Comparison of ENCODE assay signal across 8 cellular contexts in the genomic region with DNA sequence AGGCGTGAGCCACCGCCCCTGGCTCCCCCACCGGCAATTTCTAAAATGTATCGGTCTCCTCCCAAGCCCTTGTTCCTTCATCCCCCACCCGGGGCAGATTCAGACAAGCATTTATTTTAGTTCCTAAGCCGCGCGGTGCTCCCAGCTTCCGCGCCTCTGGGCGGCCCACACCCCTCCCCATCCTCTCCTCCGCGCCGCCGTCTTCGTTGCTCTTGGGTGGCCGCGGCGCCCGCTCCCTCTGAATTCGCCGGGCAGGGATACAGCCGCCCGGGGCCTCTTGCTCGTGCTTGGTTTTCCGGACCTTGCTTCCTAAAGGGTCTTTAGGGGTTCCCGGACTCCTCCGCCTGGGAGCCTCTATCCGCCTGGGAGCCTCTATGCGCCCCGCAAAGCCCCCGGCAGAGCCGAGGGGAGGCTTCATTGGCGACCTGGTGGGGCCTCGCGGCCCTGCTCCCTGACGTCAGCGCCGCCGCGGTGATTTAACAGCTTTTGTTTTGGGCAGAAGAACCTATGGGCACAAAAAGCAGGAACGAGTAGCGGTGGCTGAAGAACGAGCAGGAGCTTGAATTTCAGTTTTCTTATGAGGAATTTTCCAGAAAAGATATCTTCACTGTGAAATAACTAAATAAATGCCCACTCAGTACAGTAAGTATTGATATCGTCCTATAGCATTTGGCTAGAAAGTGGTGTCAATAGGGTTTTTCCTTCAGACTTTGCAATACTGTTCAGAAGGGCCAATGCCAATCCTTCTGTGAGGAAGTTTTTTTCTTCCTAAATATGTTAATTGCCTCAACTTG. TPM values are rescaled to one million over a fixed set of nuclear protein-coding genes. Genes with fewer than 3 reads are reported as not detected.
A peak's percentile ranks its signal among the peaks of the same experiment; 100 is the strongest.
DNase-seq lines count a peak whose midpoint lies in the region; ATAC-seq and TF ChIP-seq lines count a peak whose summit lies in the region.

No MANE protein-coding gene starts in this region.

- DNase-seq in 8988T (peak; percentile 17), NCI-H2107 treated with DMSO at 0.1 percent for 48 hours (lab: John Stamatoyannopoulos, UW; ENCODE audit: unreplicated experiment) (peak; percentile 68), activated B cell treated with CpG ODN at 0.5 μM for 24 hours (peak; percentile 72), caudate nucleus (lab: John Stamatoyannopoulos, UW) (peak in 57 of 61 donors; percentile 3 to 77 (median 43)), iris pigment epithelial cell (ENCODE audit: low read depth) (peak; percentile 77)
- DNase-seq in stimulated activated CD4-positive, alpha-beta T cell treated with anti-CD3 and anti-CD28 coated beads, Interleukin-12 subunit alpha, Interleukin-12 subunit beta, amount 100 ng/mL, for 24 hours (ENCODE audit: low read depth in 2 of 2) = peak; percentile 57 to 71

- POLR2A ChIA-PET in activated B cell treated with CpG ODN at 0.5 μM for 24 hours (lab: Charles Lee) = interaction anchor here (0.6 to 2.7 kb wide), 6 partner anchors 9 to 302 kb away, joined by 3 to 25 read pairs (median 3); a partner anchor contains a TSS

- H3K4me3 Mint-ChIP-seq in activated B cell treated with CpG ODN at 0.5 μM for 24 hours = peak overlapping the region; percentile 94

- H3K9me3 Mint-ChIP-seq in activated B cell treated with CpG ODN at 0.5 μM for 24 hours = no peaks in the 10 kb centered on the region

- intact Hi-C loops in activated B cell treated with CpG ODN at 0.5 μM for 24 hours (cut with micrococcal nuclease) = loop anchor here (1.0 kb wide), 5 partner anchors 16 to 301 kb away; a partner anchor contains a TSS

- H3K27ac ChIP-seq in caudate nucleus (ENCODE audit: low read depth, low read length) = peak overlapping the region; percentile 72

- peaks cover 8% of the 10 kb centered on the region for H3K36me3 Mint-ChIP-seq in activated B cell treated with CpG ODN at 0.5 μM for 24 hours (ENCODE audit: low read depth)

- peak; percentile 54 for ATAC-seq in GM18520 (IDR thresholded peaks at IDR 0.05; ENCODE audit: unreplicated experiment)
- peak; percentile 34 for ATAC-seq in HG03060 (IDR thresholded peaks at IDR 0.05; ENCODE audit: low read depth, unreplicated experiment)
- peak; percentile 84 for ATAC-seq in activated B cell treated with CpG ODN at 0.5 μM for 24 hours (ENCODE audit: low read depth)

- peaks cover 20% of the 10 kb centered on the region for H3K4me1 Mint-ChIP-seq in activated B cell treated with CpG ODN at 0.5 μM for 24 hours

- CTCF ChIA-PET in activated B cell treated with CpG ODN at 0.5 μM for 24 hours (lab: Charles Lee) = interaction anchor here (0.6 to 4.2 kb wide), 10 partner anchors 8 to 302 kb away, joined by 3 to 57 read pairs (median 6); a partner anchor contains a TSS

- TF ChIP-seq CTCF in activated B cell treated with CpG ODN at 0.5 μM for 24 hours (IDR thresholded peaks at IDR 0.05) = no peak

- peak overlapping the region; percentile 89 for H3K27ac Mint-ChIP-seq in activated B cell treated with CpG ODN at 0.5 μM for 24 hours

- no peaks in the 10 kb centered on the region for H3K27me3 Mint-ChIP-seq in activated B cell treated with CpG ODN at 0.5 μM for 24 hours

RNA-seq across cellular contexts. Expression of a gene that starts 37.3 kb away (rescaled TPM):
- total RNA-seq in activated B cell treated with CpG ODN at 0.5 μM for 24 hours = 49.6 and 61.3 TPM in 2 replicates

RNA-seq across cellular contexts. Expression of a gene that starts 37.5 kb away (rescaled TPM):
- 2.0 and 3.1 TPM in 2 replicates for total RNA-seq in activated B cell treated with CpG ODN at 0.5 μM for 24 hours

Comparison
In these comparisons a context has a peak if more than half of its experiments do, and no peak if none do; other contexts are left out.
1. Peak in every context shown above with its lines: DNase-seq, ATAC-seq and H3K27ac ChIP-seq.
2. DNase-seq: peak in every context shown above with its lines; median percentile 77 in iris pigment epithelial cell; 72 in activated B cell treated with CpG ODN at 0.5 μM for 24 hours; 68 in NCI-H2107 treated with DMSO at 0.1 percent for 48 hours; 64 in stimulated activated CD4-positive, alpha-beta T cell treated with anti-CD3 and anti-CD28 coated beads, Interleukin-12 subunit alpha, Interleukin-12 subunit beta, amount 100 ng/mL, for 24 hours; 43 in caudate nucleus; 17 in 8988T.
3. ATAC-seq: peak in every context shown above with its lines; median percentile 84 in activated B cell treated with CpG ODN at 0.5 μM for 24 hours; 54 in GM18520; 34 in HG03060.